In the genomic region with DNA sequence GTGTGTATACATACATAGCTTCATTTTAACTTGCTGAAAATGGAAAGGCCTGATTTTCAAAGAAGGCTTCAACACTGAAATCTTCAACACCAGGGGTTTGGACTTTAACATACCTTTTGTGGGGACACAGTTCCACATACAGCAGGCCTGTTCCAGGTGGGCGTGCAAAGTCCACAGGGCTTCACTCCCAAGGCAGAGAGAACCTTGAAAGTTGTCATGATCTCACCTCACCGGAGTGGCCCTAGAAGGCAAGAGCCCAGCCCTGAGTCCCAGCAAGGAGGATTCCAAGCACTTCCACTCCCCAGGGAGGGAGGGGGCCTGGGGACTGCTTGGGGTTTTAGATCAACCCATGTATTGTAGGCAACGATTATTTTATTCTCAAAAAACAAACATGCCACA, we compare ENCODE assay signal across 16 cellular contexts. TPM values are rescaled to one million over a fixed set of nuclear protein-coding genes. Genes with fewer than 3 reads are reported as not detected.
DNase-seq lines count a peak whose midpoint lies in the region; ATAC-seq and TF ChIP-seq lines count a peak whose summit lies in the region.
"Had no signal": no experiment of that assay in that cellular context is flagged by ENCODE, and none has a peak within 500 bp of the region (broad histone marks: within the 10 kb centered on the region; RNA-seq: fewer than 3 reads in every experiment).

No MANE protein-coding gene starts in this region.

- no peaks in the 10 kb centered on the region for H3K27me3 Mint-ChIP-seq in CD4-positive, alpha-beta T cell
- H3K27me3 Mint-ChIP-seq in H9 (ENCODE audit: low read depth) (peaks cover 37% of the 10 kb centered on the region), endodermal cell (ENCODE audit: insufficient read depth) (peaks cover 16% of the 10 kb centered on the region)

- no peaks in the 10 kb centered on the region for H3K79me2 ChIP-seq in H9 (ENCODE audit: insufficient read depth, low read length)

- no peaks in the 10 kb centered on the region for H4K20me1 ChIP-seq in H9 (ENCODE audit: control insufficient read depth, insufficient read depth, insufficient read length)

- no peak overlapping the region for H2AK5ac ChIP-seq in H9 (ENCODE audit: insufficient read length, low read length)

- no peak for DNase-seq in CD4-positive, alpha-beta T cell
- DNase-seq in H9 (peak; percentile 6), endodermal cell (peak; percentile 17), omental fat pad (ENCODE audit: low spot score) (peak; percentile 11), kidney glomerular epithelial cell (lab: John Stamatoyannopoulos, UW) (no peak), NCI-H1930 (lab: John Stamatoyannopoulos, UW) (no peak), 8988T (no peak), left ventricle myocardium superior (no peak)
- DNase-seq: BE2C; CD8-positive, alpha-beta T cell; COR-L47; DND-41; GDM1 had no signal

- H4K8ac ChIP-seq in H9 (replicated peaks; ENCODE audit: insufficient read length, low read depth, low read length) = no peak overlapping the region

- H3K27ac Mint-ChIP-seq in CD4-positive, alpha-beta T cell = no peak overlapping the region
- H3K27ac Mint-ChIP-seq in H9 (no peak overlapping the region), endodermal cell (no peak overlapping the region)
- H3K27ac Mint-ChIP-seq: CD8-positive, alpha-beta T cell had no signal

- no CpG with 5 or more reads among the region's 3 CpGs for WGBS in H9 (ENCODE audit: extremely low coverage, insufficient read length, low lambda C conversion rate)
- WGBS in endodermal cell (ENCODE audit: insufficient coverage in 1 of 2, insufficient read length in 1 of 2), 2 experiments = 80 to 99% methylated on average over 1 to 2 of the region's 3 CpGs

- H3K4me2 ChIP-seq in H9 (ENCODE audit: insufficient read depth, insufficient read length, low read length) = no peak overlapping the region

- H3K36me3 ChIP-seq in endodermal cell (ENCODE audit: control insufficient read depth, insufficient read depth, low read length) = no peaks in the 10 kb centered on the region
- H3K36me3 ChIP-seq: BE2C had no signal

- peaks cover 4% of the 10 kb centered on the region for H3K23me2 ChIP-seq in H9 (ENCODE audit: insufficient read length, low read depth, low read length, poor library complexity, severe bottlenecking)

- H3K4me3 Mint-ChIP-seq in CD4-positive, alpha-beta T cell = peak overlapping the region; percentile 20
- no peak overlapping the region for H3K4me3 Mint-ChIP-seq in H9
- H3K4me3 Mint-ChIP-seq in endodermal cell = no peak overlapping the region

- H3K4ac ChIP-seq in H9 (ENCODE audit: low read depth, low read length) = no peak overlapping the region

- no peak overlapping the region for H3K23ac ChIP-seq in H9 (ENCODE audit: insufficient read length, low read depth, low read length)

- POLR2A ChIA-PET in CD4-positive, alpha-beta T cell (lab: Charles Lee) = interaction anchor here (1.5 to 2.1 kb wide), 2 partner anchors 82 to 242 kb away, joined by 7 to 8 read pairs; no protein-coding TSS in a partner anchor

- no peaks in the 10 kb centered on the region for H3K27me3 ChIP-seq in CD4-positive, alpha-beta T cell (ENCODE audit: control insufficient read depth, insufficient read depth, low read length)
- no peaks in the 10 kb centered on the region; the same call in 1 of the 2 replicates for H3K27me3 ChIP-seq in H9 (ENCODE audit: insufficient read depth, low read length)
- peaks cover 9% of the 10 kb centered on the region for H3K27me3 ChIP-seq in endodermal cell (ENCODE audit: control insufficient read depth, insufficient read depth, low read length, poor library complexity, severe bottlenecking)
- H3K27me3 ChIP-seq: BE2C had no signal

- no peak overlapping the region for H2BK12ac ChIP-seq in H9 (ENCODE audit: insufficient read length, low read depth, low read length)

- intact Hi-C loops in CD4-positive, alpha-beta T cell (cut with DNase I, micrococcal nuclease) = loop anchor here in 1 of 2 experiments (5.0 to 10.0 kb wide), 2 partner anchors 709 to 891 kb away; no protein-coding TSS in a partner anchor
- intact Hi-C loops in left ventricle myocardium superior (cut with micrococcal nuclease) = no loop called here

- no peak overlapping the region for H2AFZ ChIP-seq in H9 (ENCODE audit: low read length)

- no peaks in the 10 kb centered on the region for H3K79me1 ChIP-seq in H9 (ENCODE audit: insufficient read depth, low read depth, low read length, poor library complexity, severe bottlenecking)

- no peak overlapping the region for H3K14ac ChIP-seq in H9 (ENCODE audit: insufficient read depth, low read length)

- H3K9ac ChIP-seq in H9 (ENCODE audit: extremely low read depth, insufficient read length, low read length) = no peak overlapping the region
- no peak overlapping the region for H3K9ac ChIP-seq in endodermal cell (ENCODE audit: extremely low read depth, low read length, poor library complexity, severe bottlenecking)

- no peak overlapping the region for H2BK5ac ChIP-seq in H9 (ENCODE audit: insufficient read length, low read length)

- H3K4me1 ChIP-seq in H9 (ENCODE audit: insufficient read depth, low read length) (peaks cover 2% of the 10 kb centered on the region; the same call in 1 of the 2 replicates), endodermal cell (ENCODE audit: control insufficient read depth, insufficient read depth, low read length) (peaks cover 5% of the 10 kb centered on the region)
- H3K4me1 ChIP-seq: A549 had no signal

- no peak overlapping the region for H2BK120ac ChIP-seq in H9 (ENCODE audit: low read depth, low read length, poor library complexity, severe bottlenecking)

- H3K9me3 ChIP-seq in CD4-positive, alpha-beta T cell (ENCODE audit: control insufficient read depth, low read length) = no peaks in the 10 kb centered on the region
- no peaks in the 10 kb centered on the region for H3K9me3 ChIP-seq in H9 (ENCODE audit: control insufficient read depth, low read depth, low read length)
- H3K9me3 ChIP-seq in endodermal cell (ENCODE audit: control insufficient read depth, low read length) = no peaks in the 10 kb centered on the region
- H3K9me3 ChIP-seq: A549, BE2C had no signal

- H4K91ac ChIP-seq in H9 (ENCODE audit: insufficient read length, low read depth, low read length) = no peak overlapping the region

- H2BK20ac ChIP-seq in H9 (ENCODE audit: low read depth, low read length, poor library complexity, severe bottlenecking) = no peak overlapping the region

- CTCF ChIA-PET in CD4-positive, alpha-beta T cell (lab: Charles Lee) = interaction anchor here (3.0 kb wide), 1 partner anchor 40 kb away, joined by 14 read pairs; no protein-coding TSS in a partner anchor

- H2BK15ac ChIP-seq in H9 (ENCODE audit: low read depth, low read length) = no peak overlapping the region

- H3K18ac ChIP-seq in H9 (ENCODE audit: insufficient read length, low read depth, low read length) = no peak overlapping the region

- H3K9me3 Mint-ChIP-seq in CD4-positive, alpha-beta T cell = no peaks in the 10 kb centered on the region
- H3K9me3 Mint-ChIP-seq in H9 (no peaks in the 10 kb centered on the region), endodermal cell (no peaks in the 10 kb centered on the region)
- H3K9me3 Mint-ChIP-seq: CD8-positive, alpha-beta T cell had no signal

- H3K56ac ChIP-seq in H9 (ENCODE audit: insufficient read length, low read depth, low read length) = no peak overlapping the region

- H4K5ac ChIP-seq in H9 (ENCODE audit: insufficient read length, low read depth, low read length) = no peak overlapping the region

- no peaks in the 10 kb centered on the region for H3K36me3 Mint-ChIP-seq in CD4-positive, alpha-beta T cell (ENCODE audit: low read depth)
- H3K36me3 Mint-ChIP-seq in H9 (ENCODE audit: insufficient read depth in 1 of 3, low read depth in 3 of 3) (no peaks in the 10 kb centered on the region), endodermal cell (ENCODE audit: low read depth) (no peaks in the 10 kb centered on the region)

- peaks cover 13% of the 10 kb centered on the region for H3K4me1 Mint-ChIP-seq in CD4-positive, alpha-beta T cell (ENCODE audit: low read depth)
- H3K4me1 Mint-ChIP-seq in H9 = peaks cover 22 to 24% of the 10 kb centered on the region in 2 experiments
- H3K4me1 Mint-ChIP-seq in endodermal cell = peaks cover 9% of the 10 kb centered on the region

- no peak for ATAC-seq in CD4-positive, alpha-beta T cell (ENCODE audit: poor library complexity)
- no peak for ATAC-seq in omental fat pad (ENCODE audit: low FRiP score)
- ATAC-seq in left ventricle myocardium superior = no peak
- ATAC-seq: A549; CD8-positive, alpha-beta T cell; HCT116 had no signal

- H3K4me3 ChIP-seq in endodermal cell (ENCODE audit: low read length) = no peak overlapping the region
- H3K4me3 ChIP-seq: A549 had no signal

- no peak overlapping the region for H3K27ac ChIP-seq in CD4-positive, alpha-beta T cell (ENCODE audit: low read depth, low read length)
- H3K27ac ChIP-seq in H9 (ENCODE audit: insufficient read length, low read depth, low read length) (no peak overlapping the region), endodermal cell (ENCODE audit: low read depth, low read length) (no peak overlapping the region)
- H3K27ac ChIP-seq: C4-2B had no signal

- H3T11ph ChIP-seq in H9 (ENCODE audit: low read length) = no peak overlapping the region

- TF ChIP-seq CTCF in CD4-positive, alpha-beta T cell (IDR thresholded peaks at IDR 0.05) = no peak
- TF ChIP-seq CTCF in H9 (conservative IDR thresholded peaks at IDR 0.05) (no peak), endodermal cell (conservative IDR thresholded peaks at IDR 0.05) (no peak), omental fat pad (IDR thresholded peaks at IDR 0.05) (no peak)

RNA-seq across cellular contexts. Expression of a gene that starts 47.2 kb away (rescaled TPM):
- total RNA-seq in CD4-positive, alpha-beta T cell = 10 to 100 TPM; 13.6 to 15.6 TPM
- total RNA-seq in H9 (2021) (10.3 and 10.5 TPM in 2 replicates), endodermal cell (10 to 100 TPM; 10.8 to 11.7 TPM), omental fat pad (10 to 100 TPM in 1 of 4 donors, 1 to 10 TPM in 3; 3.5 to 13.6 (median 5.2) TPM), left ventricle myocardium superior (19.4 TPM)
- polyA plus RNA-seq in endodermal cell (2013, experiment 1 of 2) = 9.6 TPM
- 7.7 TPM for polyA plus RNA-seq in endodermal cell (2013, experiment 2 of 2)

Comparison
In these comparisons a context has a peak if more than half of its experiments do, and no peak if none do; other contexts are left out.
1. DNase-seq: peak in H9 (single experiment), endodermal cell (single experiment) and omental fat pad (single experiment); none in CD4-positive, alpha-beta T cell (0 of 10), kidney glomerular epithelial cell (single experiment), NCI-H1930 (0 of 2), 8988T (single experiment) and left ventricle myocardium superior (single experiment).